Comparison of ENCODE assay signal across 15 cellular contexts in genomic region chr7:95002726-95003125, GRCh38.
DNase-seq lines count a peak whose midpoint lies in the region; ATAC-seq, FAIRE-seq and TF ChIP-seq lines count a peak whose summit lies in the region.
"Had no signal": no experiment of that assay in that cellular context is flagged by ENCODE, and none has a peak within 500 bp of the region (broad histone marks: within the 10 kb centered on the region; RNA-seq: fewer than 3 reads in every experiment).

No MANE protein-coding gene starts in this region.

- no peak overlapping the region for H3K9ac ChIP-seq in PC-3 (ENCODE audit: low read length)

- H3K9me3 ChIP-seq in PC-3 (ENCODE audit: low read length) (no peaks in the 10 kb centered on the region), upper lobe of right lung (no peaks in the 10 kb centered on the region)
- H3K9me3 ChIP-seq: HAP-1 had no signal

- no peaks in the 10 kb centered on the region for H3F3A ChIP-seq in PC-3 (ENCODE audit: low read length, unreplicated experiment)

- intact Hi-C loops in PC-3 (cut with micrococcal nuclease): no loop called here
- intact Hi-C loops in upper lobe of right lung (cut with DNase I): no loop called here
- intact Hi-C loops in Right ventricle myocardium inferior (cut with DNase I): no loop called here

- H3K27me3 ChIP-seq in PC-3 (ENCODE audit: low read length) (no peaks in the 10 kb centered on the region), upper lobe of right lung (no peaks in the 10 kb centered on the region)

- no peak for TF ChIP-seq CTCF in PC-3 (conservative IDR thresholded peaks at IDR 0.05; ENCODE audit: low read depth, low read length)
- TF ChIP-seq CTCF in upper lobe of right lung (IDR thresholded peaks at IDR 0.05): no peak

- H3K4me3 ChIP-seq in PC-3 (ENCODE audit: low read length) (no peak overlapping the region), upper lobe of right lung (no peak overlapping the region)
- H3K4me3 ChIP-seq: HAP-1, K562 had no signal

- H2AFZ ChIP-seq in PC-3 (ENCODE audit: low read length): no peak overlapping the region

- ATAC-seq in PC-3: no peak
- ATAC-seq in upper lobe of right lung: no peak
- no peak for ATAC-seq in Right ventricle myocardium inferior
- no peak for ATAC-seq in HG03108 (IDR thresholded peaks at IDR 0.05; ENCODE audit: unreplicated experiment)
- ATAC-seq: K562 had no signal

- DNase-seq in GM19239 (ENCODE audit: insufficient read length, low spot score): no peak
- peak; percentile 24 for DNase-seq in PC-3
- DNase-seq in left kidney (ENCODE audit: low read depth, low spot score): peak; percentile 41
- no peak for DNase-seq in upper lobe of right lung
- DNase-seq in substantia nigra (lab: John Stamatoyannopoulos, UW): no peak
- DNase-seq in Right ventricle myocardium inferior (ENCODE audit: missing footprints): no peak
- DNase-seq: DMS 273 treated with DMSO at 0.1 percent for 48 hours, GF-D8, NCI-H1694 treated with DMSO at 0.1 percent for 48 hours, NCI-H345, NCI-H526, Right ventricle myocardium superior had no signal

- H4K20me1 ChIP-seq in PC-3 (ENCODE audit: low read length): no peaks in the 10 kb centered on the region

- H3K4me1 ChIP-seq in PC-3 (ENCODE audit: insufficient read depth, low read length): no peaks in the 10 kb centered on the region
- H3K4me1 ChIP-seq in upper lobe of right lung: no peaks in the 10 kb centered on the region
- H3K4me1 ChIP-seq: HAP-1 had no signal

- no peak overlapping the region for H3K27ac ChIP-seq in PC-3 (ENCODE audit: low read length)
- peak overlapping the region; percentile 59 for H3K27ac ChIP-seq in upper lobe of right lung
- H3K27ac ChIP-seq in substantia nigra (ENCODE audit: low read depth, low read length, poor library complexity, severe bottlenecking): no peak overlapping the region

- no peaks in the 10 kb centered on the region for H3K9me2 ChIP-seq in PC-3 (replicated peaks; ENCODE audit: low read length)

- H3K79me2 ChIP-seq in PC-3 (ENCODE audit: low read length): no peaks in the 10 kb centered on the region

- POLR2A ChIA-PET in PC-3 (lab: Charles Lee; ENCODE audit: unreplicated experiment): no interaction called here

- BruUV-seq in PC-3 (replicated peaks; lab: Mats Ljungman, UMichigan): no TSS peak

- CTCF ChIA-PET in PC-3 (lab: Charles Lee): no interaction called here

- H3K36me3 ChIP-seq in PC-3 (ENCODE audit: low read depth, low read length) (no peaks in the 10 kb centered on the region), upper lobe of right lung (no peaks in the 10 kb centered on the region)
- H3K36me3 ChIP-seq: HAP-1 had no signal

- no peak overlapping the region for H3K4me2 ChIP-seq in PC-3 (ENCODE audit: low read length)

- peak; percentile 68 for FAIRE-seq in GM19239 (lab: Jason Lieb, UNC)
- FAIRE-seq: K562 had no signal

Comparison
In these comparisons a context has a peak if more than half of its experiments do, and no peak if none do; other contexts are left out.
1. DNase-seq: peak in PC-3 (single experiment) and left kidney (single experiment); none in GM19239 (single experiment), upper lobe of right lung (single experiment), substantia nigra (0 of 49) and Right ventricle myocardium inferior (single experiment).